In the genomic region with DNA sequence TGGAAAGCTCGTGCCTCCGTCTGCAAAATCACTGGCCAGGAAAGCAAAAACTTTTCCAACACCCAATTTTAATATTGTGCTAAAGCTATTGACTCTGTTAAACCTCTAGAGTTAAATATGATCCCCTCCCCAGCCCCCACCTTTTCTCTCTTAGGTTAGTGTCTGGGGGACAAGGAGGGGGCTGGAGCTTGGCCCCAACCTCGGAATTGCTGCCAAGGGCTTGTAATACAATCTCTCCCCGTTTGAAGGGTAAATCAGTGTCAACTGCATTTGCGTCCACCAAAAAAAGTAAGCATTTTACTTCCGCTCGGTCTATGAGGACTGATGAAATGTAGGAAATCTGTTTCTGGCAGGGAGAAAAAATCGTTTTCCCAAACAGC, we compare ENCODE assay signal across 8 cellular contexts. TPM values are rescaled to one million over a fixed set of nuclear protein-coding genes. Genes with fewer than 3 reads are reported as not detected.
A peak's percentile ranks its signal among the peaks of the same experiment; 100 is the strongest.
DNase-seq lines count a peak whose midpoint lies in the region; ATAC-seq, FAIRE-seq and TF ChIP-seq lines count a peak whose summit lies in the region.

A gene (plus strand): TSS at position 292 of the 380 bp plus-strand sequence. CDS start 8,259 bp downstream, outside the sequence.

- H3K27me3 ChIP-seq in AG04450 (ENCODE audit: control insufficient read depth, insufficient read depth, low read length) (peaks cover 27% of the 10 kb centered on the region), small intestine (ENCODE audit: control insufficient read depth in 2 of 2, insufficient read depth in 2 of 2, low read length in 2 of 2) (peaks cover 0 to 8% of the 10 kb centered on the region in 2 donors)

- no peak for TF ChIP-seq CTCF in AG04450 (IDR thresholded peaks at IDR 0.05; ENCODE audit: low read depth, low read length)

- ATAC-seq in GM21526 (IDR thresholded peaks at IDR 0.05; ENCODE audit: low FRiP score, unreplicated experiment) (peak; percentile 22), left cardiac atrium (peak; percentile 40 to 48), HG03571 (IDR thresholded peaks at IDR 0.05; ENCODE audit: unreplicated experiment) (no peak), HG03378 (IDR thresholded peaks at IDR 0.05; ENCODE audit: unreplicated experiment) (no peak)

- H3K4me3 ChIP-seq in AG04450 (ENCODE audit: low read depth, low read length) (peak within 1 kb of the TSS; percentile 41), small intestine (ENCODE audit: low read depth in 1 of 2, low read length in 2 of 2) (peak within 1 kb of the TSS; percentile 41 to 51)

- H3K4me1 ChIP-seq in small intestine (ENCODE audit: control insufficient read depth in 2 of 2, insufficient read depth in 1 of 2, low read depth in 1 of 2, low read length in 1 of 2) = peaks cover 0 to 3% of the 10 kb centered on the region in 2 donors

- H3K9me3 ChIP-seq in AG04450 (ENCODE audit: control insufficient read depth, insufficient read depth, low read length) (no peaks in the 10 kb centered on the region), small intestine (ENCODE audit: control insufficient read depth, low read depth) (no peaks in the 10 kb centered on the region)

- DNase-seq in AG04450 (ENCODE audit: low read depth, low spot score) (no peak), NCI-H69 (lab: John Stamatoyannopoulos, UW) (peak; percentile 91), left cardiac atrium (no peak), small intestine (no peak), NCI-H2029 (lab: John Stamatoyannopoulos, UW) (no peak)

- no peak for FAIRE-seq in small intestine (lab: Jason Lieb, UNC)

- intact Hi-C loops in left cardiac atrium (cut with DNase I) = no loop called here

- H3K27ac ChIP-seq in AG04450 (ENCODE audit: low read depth, low read length) (no peak within 1 kb of the TSS), small intestine (ENCODE audit: low read depth in 1 of 2, low read length in 1 of 2) (peak within 1 kb of the TSS in 1 of 2 donors; percentile 11)

- no peaks in the 10 kb centered on the region for H3K36me3 ChIP-seq in small intestine (ENCODE audit: control insufficient read depth in 2 of 2, insufficient read depth in 2 of 2, low read length in 2 of 2)

- POLR2A ChIA-PET in AG04450 (lab: Yijun Ruan, JAX) = no interaction called here

- CTCF ChIA-PET in AG04450 (lab: Charles Lee) = interaction anchor here (1.0 kb wide), 1 partner anchor 121 kb away, joined by 3 read pairs; no protein-coding TSS in a partner anchor

- WGBS in small intestine, 3 donors = 3 to 6% (median 4%) methylated on average over 8 of the region's 8 CpGs

RNA-seq across cellular contexts. Expression of the gene that starts here (rescaled TPM):
- polyA plus RNA-seq in AG04450 (2011; rRNA removed) (0.32 and 0.67 TPM in 2 replicates), small intestine (1 to 10 TPM; 2.4 to 3.1 (median 2.7) TPM)
- polyA minus RNA-seq in AG04450 (2011; rRNA and poly(A)+ RNA removed) = 0.37 and 0.70 TPM in 2 replicates
- total RNA-seq in left cardiac atrium = 1 to 10 TPM; 7.3 to 8.9 TPM

Comparison
In these comparisons a context has a peak if more than half of its experiments do, and no peak if none do; other contexts are left out.
1. ATAC-seq: peak in GM21526 (single experiment) and left cardiac atrium (2 of 2); none in HG03571 (single experiment) and HG03378 (single experiment).